6 cellular contexts compared by ENCODE assay signal in genomic region chr6:86423571-86423970, GRCh38.
"Had no signal": no experiment of that assay in that cellular context is flagged by ENCODE, and none has a peak within 500 bp of the region (broad histone marks: within the 10 kb centered on the region; RNA-seq: fewer than 3 reads in every experiment).

No MANE protein-coding gene starts in this region.

- H3K4me2 ChIP-seq: GM23338 had no signal

- DNase-seq: H9, HCEC 1CT, IMR-90, KG1 had no signal

- H2AFZ ChIP-seq: GM23338 had no signal

- H3K4me3 ChIP-seq: GM23338, K562 had no signal

- ATAC-seq: GM23338, K562 had no signal
